ENCODE assay signal across 18 cellular contexts in the genomic region with DNA sequence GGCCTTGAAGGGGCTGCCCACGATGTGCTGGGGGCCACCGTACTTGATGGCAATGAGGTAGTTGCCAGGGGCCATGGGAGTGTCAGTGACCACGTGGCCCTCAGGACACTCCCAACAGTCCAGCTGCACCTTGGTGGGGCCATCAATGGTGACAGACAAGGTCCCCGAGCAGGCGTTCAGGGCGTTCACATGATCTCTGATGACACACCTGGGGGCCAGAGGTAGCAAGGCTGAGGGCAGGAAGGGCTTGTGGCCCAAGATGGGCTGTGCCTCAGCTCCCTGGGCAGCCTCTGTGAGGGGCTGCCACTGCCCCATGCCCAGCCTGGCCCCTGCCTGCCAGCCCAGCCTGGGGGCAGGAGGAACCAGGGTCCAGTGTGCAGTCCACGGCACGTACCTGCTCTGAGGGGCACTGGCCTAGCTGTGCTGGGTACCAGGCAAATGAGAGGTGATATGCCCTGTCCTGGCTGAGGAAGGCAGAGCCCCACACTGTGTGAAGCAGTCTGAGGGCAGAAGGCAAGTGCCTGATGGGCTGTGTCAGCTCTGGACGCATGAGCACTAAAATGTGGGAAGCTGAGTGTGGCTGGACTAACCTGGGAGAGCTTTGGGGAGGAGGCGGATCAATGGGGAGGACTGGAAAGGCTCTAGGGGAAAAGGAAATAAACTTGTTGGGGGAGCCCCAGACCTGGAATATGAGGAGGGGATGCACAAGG. TPM values are rescaled to one million over a fixed set of nuclear protein-coding genes. Genes with fewer than 3 reads are reported as not detected.
DNase-seq lines count a peak whose midpoint lies in the region; ATAC-seq and TF ChIP-seq lines count a peak whose summit lies in the region.
"Had no signal": no experiment of that assay in that cellular context is flagged by ENCODE, and none has a peak within 500 bp of the region (broad histone marks: within the 10 kb centered on the region; RNA-seq: fewer than 3 reads in every experiment).

No MANE protein-coding gene starts in this region.

- DNase-seq in Right ventricle myocardium superior (peak; percentile 19), right atrium auricular region (ENCODE audit: low spot score) (no peak), T-helper 17 cell (no peak), memory B cell (ENCODE audit: low spot score in 2 of 2) (no peak), omental fat pad (ENCODE audit: low spot score) (no peak), middle frontal gyrus (ENCODE audit: extremely low spot score, low spot score) (no peak)
- DNase-seq in stimulated activated naive B cell treated with anti-CD40 and anti-IgM and Interleukin-4, amounts not matched to agents 10 μg/mL and 1 μg/mL and 100 μg/mL, for 72 hours, result no peak
- no peak for DNase-seq in activated T-helper 1 cell treated with anti-CD3 and anti-CD28 coated beads, Interleukin-12 subunit alpha, Interleukin-12 subunit beta, Interleukin-2, Interleukin-4 antibody, amounts not matched to agents 30 ng/mL and 10 ng/mL and 1 ng/mL, durations not matched to agents 14 hours and 24 hours and 36 hours (ENCODE audit: low spot score)
- DNase-seq: activated T-cell treated with anti-CD3 and anti-CD28 coated beads, Interleukin-2, amount 50 U/mL, for 4 hours; GM23248; KBM-7; NCI-H774 had no signal

- no peaks in the 10 kb centered on the region for H3K36me3 ChIP-seq in right atrium auricular region
- H3K36me3 ChIP-seq: neutrophil, SJSA1, thoracic aorta had no signal

- no peak overlapping the region for H3K4me3 ChIP-seq in right atrium auricular region
- H3K4me3 ChIP-seq: GM23248, SJSA1, thoracic aorta had no signal

- peak overlapping the region; percentile 68 for H3K4me3 Mint-ChIP-seq in T-helper 17 cell
- peak overlapping the region; percentile 73 for H3K4me3 Mint-ChIP-seq in memory B cell
- H3K4me3 Mint-ChIP-seq in stimulated activated naive B cell treated with anti-CD40 and anti-IgM and Interleukin-4, amounts not matched to agents 10 μg/mL and 1 μg/mL and 100 μg/mL, for 72 hours, result peak overlapping the region; percentile 58 to 71
- H3K4me3 Mint-ChIP-seq in activated T-helper 1 cell treated with anti-CD3 and anti-CD28 coated beads, Interleukin-12 subunit alpha, Interleukin-12 subunit beta, Interleukin-2, Interleukin-4 antibody, amounts not matched to agents 30 ng/mL and 10 ng/mL and 1 ng/mL, durations not matched to agents 14 hours and 24 hours and 36 hours, result no peak overlapping the region
- H3K4me3 Mint-ChIP-seq: activated T-cell treated with anti-CD3 and anti-CD28 coated beads, Interleukin-2, amount 50 U/mL, for 4 hours; brain; mesothelial cell of epicardium had no signal

- TF ChIP-seq CTCF in right atrium auricular region (IDR thresholded peaks at IDR 0.05) (no peak), omental fat pad (IDR thresholded peaks at IDR 0.05) (no peak)

- peaks cover 17 to 21% of the 10 kb centered on the region in 2 donors for H3K27me3 ChIP-seq in right atrium auricular region

- H3K4me1 Mint-ChIP-seq in T-helper 17 cell (peaks cover 12% of the 10 kb centered on the region), memory B cell (peaks cover 14% of the 10 kb centered on the region)
- H3K4me1 Mint-ChIP-seq in stimulated activated naive B cell treated with anti-CD40 and anti-IgM and Interleukin-4, amounts not matched to agents 10 μg/mL and 1 μg/mL and 100 μg/mL, for 72 hours, result peaks cover 36 to 53% of the 10 kb centered on the region in 2 donors
- H3K4me1 Mint-ChIP-seq in activated T-helper 1 cell treated with anti-CD3 and anti-CD28 coated beads, Interleukin-12 subunit alpha, Interleukin-12 subunit beta, Interleukin-2, Interleukin-4 antibody, amounts not matched to agents 30 ng/mL and 10 ng/mL and 1 ng/mL, durations not matched to agents 14 hours and 24 hours and 36 hours (ENCODE audit: low read depth), result peaks cover 5% of the 10 kb centered on the region

- H3K9me3 Mint-ChIP-seq in memory B cell, result no peaks in the 10 kb centered on the region
- no peaks in the 10 kb centered on the region for H3K9me3 Mint-ChIP-seq in stimulated activated naive B cell treated with anti-CD40 and anti-IgM and Interleukin-4, amounts not matched to agents 10 μg/mL and 1 μg/mL and 100 μg/mL, for 72 hours
- H3K9me3 Mint-ChIP-seq in activated T-helper 1 cell treated with anti-CD3 and anti-CD28 coated beads, Interleukin-12 subunit alpha, Interleukin-12 subunit beta, Interleukin-2, Interleukin-4 antibody, amounts not matched to agents 30 ng/mL and 10 ng/mL and 1 ng/mL, durations not matched to agents 14 hours and 24 hours and 36 hours, result no peaks in the 10 kb centered on the region
- H3K9me3 Mint-ChIP-seq: activated T-cell treated with anti-CD3 and anti-CD28 coated beads, Interleukin-2, amount 50 U/mL, for 4 hours; mesothelial cell of epicardium had no signal

- intact Hi-C loops in Right ventricle myocardium superior (cut with DNase I), result no loop called here
- intact Hi-C loops in activated T-helper 1 cell treated with anti-CD3 and anti-CD28 coated beads, Interleukin-12 subunit alpha, Interleukin-12 subunit beta, Interleukin-2, Interleukin-4 antibody, amounts not matched to agents 30 ng/mL and 10 ng/mL and 1 ng/mL, durations not matched to agents 14 hours and 24 hours and 36 hours (cut with micrococcal nuclease), result no loop called here

- H3K9me3 ChIP-seq in right atrium auricular region, result no peaks in the 10 kb centered on the region
- H3K9me3 ChIP-seq in T-helper 17 cell (ENCODE audit: control insufficient read depth, low read length, poor library complexity, severe bottlenecking), result no peaks in the 10 kb centered on the region
- H3K9me3 ChIP-seq: neutrophil, SJSA1, thoracic aorta had no signal

- H3K27ac Mint-ChIP-seq in T-helper 17 cell, result peak overlapping the region; percentile 60
- peak overlapping the region; percentile 40 for H3K27ac Mint-ChIP-seq in memory B cell
- peak overlapping the region; percentile 89 for H3K27ac Mint-ChIP-seq in stimulated activated naive B cell treated with anti-CD40 and anti-IgM and Interleukin-4, amounts not matched to agents 10 μg/mL and 1 μg/mL and 100 μg/mL, for 72 hours
- no peak overlapping the region for H3K27ac Mint-ChIP-seq in activated T-helper 1 cell treated with anti-CD3 and anti-CD28 coated beads, Interleukin-12 subunit alpha, Interleukin-12 subunit beta, Interleukin-2, Interleukin-4 antibody, amounts not matched to agents 30 ng/mL and 10 ng/mL and 1 ng/mL, durations not matched to agents 14 hours and 24 hours and 36 hours
- H3K27ac Mint-ChIP-seq: brain, mesothelial cell of epicardium had no signal

- H3K36me3 Mint-ChIP-seq in T-helper 17 cell (ENCODE audit: low read depth) (peaks cover 2% of the 10 kb centered on the region), memory B cell (no peaks in the 10 kb centered on the region)
- no peaks in the 10 kb centered on the region for H3K36me3 Mint-ChIP-seq in stimulated activated naive B cell treated with anti-CD40 and anti-IgM and Interleukin-4, amounts not matched to agents 10 μg/mL and 1 μg/mL and 100 μg/mL, for 72 hours
- H3K36me3 Mint-ChIP-seq in activated T-helper 1 cell treated with anti-CD3 and anti-CD28 coated beads, Interleukin-12 subunit alpha, Interleukin-12 subunit beta, Interleukin-2, Interleukin-4 antibody, amounts not matched to agents 30 ng/mL and 10 ng/mL and 1 ng/mL, durations not matched to agents 14 hours and 24 hours and 36 hours (ENCODE audit: low read depth), result peaks cover 2% of the 10 kb centered on the region
- H3K36me3 Mint-ChIP-seq: brain, mesothelial cell of epicardium had no signal

- no peak overlapping the region for H3K27ac ChIP-seq in right atrium auricular region
- H3K27ac ChIP-seq: GM23248, neutrophil, SJSA1, thoracic aorta had no signal

- no peak for ATAC-seq in Right ventricle myocardium superior (ENCODE audit: poor library complexity)
- no peak for ATAC-seq in T-helper 17 cell
- no peak for ATAC-seq in memory B cell (ENCODE audit: low read depth)
- no peak for ATAC-seq in stimulated activated naive B cell treated with anti-CD40 and anti-IgM and Interleukin-4, amounts not matched to agents 10 μg/mL and 1 μg/mL and 100 μg/mL, for 72 hours (replicated peaks)
- ATAC-seq in omental fat pad (ENCODE audit: low FRiP score), result no peak
- ATAC-seq: right cardiac atrium had no signal

- H3K27me3 Mint-ChIP-seq in T-helper 17 cell (peaks cover 61% of the 10 kb centered on the region), memory B cell (peaks cover 17% of the 10 kb centered on the region)
- peaks cover 26 to 31% of the 10 kb centered on the region in 2 donors for H3K27me3 Mint-ChIP-seq in stimulated activated naive B cell treated with anti-CD40 and anti-IgM and Interleukin-4, amounts not matched to agents 10 μg/mL and 1 μg/mL and 100 μg/mL, for 72 hours
- peaks cover 60% of the 10 kb centered on the region for H3K27me3 Mint-ChIP-seq in activated T-helper 1 cell treated with anti-CD3 and anti-CD28 coated beads, Interleukin-12 subunit alpha, Interleukin-12 subunit beta, Interleukin-2, Interleukin-4 antibody, amounts not matched to agents 30 ng/mL and 10 ng/mL and 1 ng/mL, durations not matched to agents 14 hours and 24 hours and 36 hours (ENCODE audit: insufficient read depth)

- H3K4me1 ChIP-seq in right atrium auricular region, result peaks cover 0 to 33% of the 10 kb centered on the region in 2 donors

RNA-seq across cellular contexts. Expression of gene KCP, which starts 3.5 kb away (rescaled TPM):
- total RNA-seq in Right ventricle myocardium superior (0.11 TPM), right atrium auricular region (not detected), T-helper 17 cell (1 to 10 TPM in 1 of 2 donors, under 1 TPM in 1; 0.23 to 1.2 TPM), omental fat pad (1 to 10 TPM in 2 of 4 donors, under 1 TPM in 2; 0.46 to 3.3 (median 1.2) TPM)
- total RNA-seq in activated T-helper 1 cell treated with anti-CD3 and anti-CD28 coated beads, Interleukin-12 subunit alpha, Interleukin-12 subunit beta, Interleukin-2, Interleukin-4 antibody, amounts not matched to agents 30 ng/mL and 10 ng/mL and 1 ng/mL, durations not matched to agents 14 hours and 24 hours and 36 hours, result not detected in 2 replicates
- total RNA-seq: GM23248, SJSA1 had no signal

RNA-seq across cellular contexts. Expression of gene IRF5, which starts 23.7 kb away (rescaled TPM):
- total RNA-seq in Right ventricle myocardium superior (1.9 TPM), right atrium auricular region (1 to 10 TPM; 2.7 to 4.4 TPM), T-helper 17 cell (10 to 100 TPM; 12.5 to 13.6 TPM), omental fat pad (10 to 100 TPM in 3 of 4 donors, 1 to 10 TPM in 1; 5.3 to 23.9 (median 18.8) TPM)
- total RNA-seq in activated T-helper 1 cell treated with anti-CD3 and anti-CD28 coated beads, Interleukin-12 subunit alpha, Interleukin-12 subunit beta, Interleukin-2, Interleukin-4 antibody, amounts not matched to agents 30 ng/mL and 10 ng/mL and 1 ng/mL, durations not matched to agents 14 hours and 24 hours and 36 hours, result 19.8 and 21.2 TPM in 2 replicates

RNA-seq across cellular contexts. Expression of gene ATP6V1F, which starts 51.4 kb away (rescaled TPM):
- total RNA-seq in Right ventricle myocardium superior (119 TPM), right atrium auricular region (100 to 1,000 TPM; 121 TPM), T-helper 17 cell (10 to 100 TPM; 62.5 to 68.7 TPM), omental fat pad (100 to 1,000 TPM in 3 of 4 donors, 10 to 100 TPM in 1; 86.7 to 186 (median 133) TPM)
- 131 and 134 TPM in 2 replicates for total RNA-seq in activated T-helper 1 cell treated with anti-CD3 and anti-CD28 coated beads, Interleukin-12 subunit alpha, Interleukin-12 subunit beta, Interleukin-2, Interleukin-4 antibody, amounts not matched to agents 30 ng/mL and 10 ng/mL and 1 ng/mL, durations not matched to agents 14 hours and 24 hours and 36 hours
